ENCODE assay signal across 1 cellular context in the genomic region with DNA sequence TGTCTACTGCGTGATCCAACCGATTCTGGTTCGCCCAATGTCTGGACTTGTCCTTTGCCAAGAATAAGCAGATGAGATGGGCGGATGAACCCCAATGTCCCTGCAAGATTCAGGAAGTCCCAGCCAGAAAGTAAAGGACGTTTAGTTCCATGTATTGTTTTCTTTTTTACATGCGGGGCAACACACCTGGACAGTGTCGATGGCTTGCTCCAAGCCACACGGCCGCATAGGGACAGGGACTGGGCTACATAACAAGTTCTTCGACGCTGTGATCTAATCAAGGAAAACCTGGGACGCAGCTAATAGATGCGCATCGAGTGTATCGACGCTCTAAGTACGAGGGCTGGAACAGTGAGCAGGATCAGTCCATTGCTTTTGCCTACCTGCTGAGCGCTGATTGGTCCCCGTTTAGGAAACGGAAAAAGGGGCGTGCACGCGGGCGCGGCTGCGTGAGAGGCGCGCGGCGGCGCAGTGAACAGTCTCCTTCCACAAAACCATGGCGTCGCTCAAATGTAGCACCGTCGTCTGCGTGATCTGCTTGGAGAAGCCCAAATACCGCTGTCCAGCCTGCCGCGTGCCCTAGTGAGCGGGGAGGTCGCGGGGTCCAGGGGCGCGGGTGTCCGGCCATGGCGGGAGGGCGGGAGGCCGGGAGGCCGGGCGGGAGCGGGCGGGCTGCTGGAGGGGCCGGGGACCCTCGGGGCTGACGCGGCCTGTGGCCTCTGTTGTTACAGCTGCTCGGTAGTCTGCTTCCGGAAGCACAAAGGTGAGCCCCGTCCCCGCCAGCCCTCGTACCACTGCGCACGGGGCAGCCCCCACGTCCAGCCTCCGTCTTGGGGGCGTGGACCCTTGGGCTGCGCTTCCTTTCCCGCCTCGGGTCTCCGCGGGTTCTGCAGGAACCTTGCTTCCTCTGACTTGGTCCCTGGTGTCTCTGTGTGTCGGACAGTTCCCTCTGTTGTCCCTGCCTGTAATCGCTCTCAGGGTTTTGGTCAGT.
A peak's percentile ranks its signal among the peaks of the same experiment; 100 is the strongest.
TF ChIP-seq lines count a peak whose summit lies in the region.

Gene ZNHIT3 (plus strand): TSS at position 478 of the 991 bp plus-strand sequence. CDS start 19 bp downstream, at position 497.

TF ChIP-seq in K562, 482 proteins besides CTCF, POLR2A, EP300 and RAD21 (continued from another document and continues in another):
- peak; percentile 74 for TF ChIP-seq HCFC1 (IDR thresholded peaks at IDR 0.05; ENCODE audit: low read depth, low read length)
- no peak for TF ChIP-seq LEF1 (IDR thresholded peaks at IDR 0.05)
- TF ChIP-seq HDGF (IDR thresholded peaks at IDR 0.05): no peak
- TF ChIP-seq, protein P1, sequence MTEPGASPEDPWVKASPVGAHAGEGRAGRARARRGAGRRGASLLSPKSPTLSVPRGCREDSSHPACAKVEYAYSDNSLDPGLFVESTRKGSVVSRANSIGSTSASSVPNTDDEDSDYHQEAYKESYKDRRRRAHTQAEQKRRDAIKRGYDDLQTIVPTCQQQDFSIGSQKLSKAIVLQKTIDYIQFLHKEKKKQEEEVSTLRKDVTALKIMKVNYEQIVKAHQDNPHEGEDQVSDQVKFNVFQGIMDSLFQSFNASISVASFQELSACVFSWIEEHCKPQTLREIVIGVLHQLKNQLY (CRISPR knock-in tag; conservative IDR thresholded peaks at IDR 0.05): no peak
- TF ChIP-seq STAT5B (CRISPR knock-in tag; IDR thresholded peaks at IDR 0.05): no peak
- peak; percentile 53 for TF ChIP-seq NFYB (IDR thresholded peaks at IDR 0.05; ENCODE audit: extremely low read depth, insufficient read length)
- peak; percentile 96 for TF ChIP-seq L3MBTL2 (IDR thresholded peaks at IDR 0.05)
- TF ChIP-seq ZFX (CRISPR knock-in tag; IDR thresholded peaks at IDR 0.05): peak; percentile 33; the same call in 1 of the 2 replicates
- TF ChIP-seq EP400 (IDR thresholded peaks at IDR 0.05): peak; percentile 65
- no peak for TF ChIP-seq RBM39 (optimal IDR thresholded peaks at IDR 0.05; ENCODE audit: low read depth, low read length)
- no peak for TF ChIP-seq PTTG1 (tag; IDR thresholded peaks at IDR 0.05; ENCODE audit: low read depth)
- no peak for TF ChIP-seq SMAD4 (CRISPR knock-in tag; conservative IDR thresholded peaks at IDR 0.05)
- TF ChIP-seq IRF1 (CRISPR knock-in tag; IDR thresholded peaks at IDR 0.05; ENCODE audit: borderline replicate concordance): no peak
- no peak for TF ChIP-seq BRF2 (IDR thresholded peaks at IDR 0.05; ENCODE audit: borderline replicate concordance, insufficient read depth, insufficient read length)
- 0 out of 2 replicates have a peak, but pooled peaks have one; percentile 42 for TF ChIP-seq NFATC3 (IDR thresholded peaks at IDR 0.05)
- TF ChIP-seq JUNB (CRISPR knock-in tag; conservative IDR thresholded peaks at IDR 0.05): no peak
- TF ChIP-seq, protein P2, sequence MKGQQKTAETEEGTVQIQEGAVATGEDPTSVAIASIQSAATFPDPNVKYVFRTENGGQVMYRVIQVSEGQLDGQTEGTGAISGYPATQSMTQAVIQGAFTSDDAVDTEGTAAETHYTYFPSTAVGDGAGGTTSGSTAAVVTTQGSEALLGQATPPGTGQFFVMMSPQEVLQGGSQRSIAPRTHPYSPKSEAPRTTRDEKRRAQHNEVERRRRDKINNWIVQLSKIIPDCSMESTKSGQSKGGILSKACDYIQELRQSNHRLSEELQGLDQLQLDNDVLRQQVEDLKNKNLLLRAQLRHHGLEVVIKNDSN (CRISPR knock-in tag; IDR thresholded peaks at IDR 0.05): no peak
- peak; percentile 57; the same call in 1 of the 2 replicates for TF ChIP-seq POLR2AphosphoS5 (IDR thresholded peaks at IDR 0.05; ENCODE audit: control insufficient read depth, insufficient read depth, low read depth, low read length)
- no peak for TF ChIP-seq ZNF146 (CRISPR knock-in tag; IDR thresholded peaks at IDR 0.05; ENCODE audit: unreplicated experiment)
- TF ChIP-seq, protein P3, sequence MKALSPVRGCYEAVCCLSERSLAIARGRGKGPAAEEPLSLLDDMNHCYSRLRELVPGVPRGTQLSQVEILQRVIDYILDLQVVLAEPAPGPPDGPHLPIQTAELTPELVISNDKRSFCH (CRISPR knock-in tag; IDR thresholded peaks at IDR 0.05): no peak
- TF ChIP-seq, protein P3 (tag; IDR thresholded peaks at IDR 0.05): no peak
- TF ChIP-seq TRIM24 (IDR thresholded peaks at IDR 0.05): no peak
- peak; percentile 26 for TF ChIP-seq SMAD1 (IDR thresholded peaks at IDR 0.05; ENCODE audit: low read depth, low read length, partially characterized antibody)
- TF ChIP-seq SAP30 (IDR thresholded peaks at IDR 0.05; ENCODE audit: borderline replicate concordance, insufficient read depth, low read depth, low read length, poor library complexity, severe bottlenecking): no peak
- TF ChIP-seq, protein P4, sequence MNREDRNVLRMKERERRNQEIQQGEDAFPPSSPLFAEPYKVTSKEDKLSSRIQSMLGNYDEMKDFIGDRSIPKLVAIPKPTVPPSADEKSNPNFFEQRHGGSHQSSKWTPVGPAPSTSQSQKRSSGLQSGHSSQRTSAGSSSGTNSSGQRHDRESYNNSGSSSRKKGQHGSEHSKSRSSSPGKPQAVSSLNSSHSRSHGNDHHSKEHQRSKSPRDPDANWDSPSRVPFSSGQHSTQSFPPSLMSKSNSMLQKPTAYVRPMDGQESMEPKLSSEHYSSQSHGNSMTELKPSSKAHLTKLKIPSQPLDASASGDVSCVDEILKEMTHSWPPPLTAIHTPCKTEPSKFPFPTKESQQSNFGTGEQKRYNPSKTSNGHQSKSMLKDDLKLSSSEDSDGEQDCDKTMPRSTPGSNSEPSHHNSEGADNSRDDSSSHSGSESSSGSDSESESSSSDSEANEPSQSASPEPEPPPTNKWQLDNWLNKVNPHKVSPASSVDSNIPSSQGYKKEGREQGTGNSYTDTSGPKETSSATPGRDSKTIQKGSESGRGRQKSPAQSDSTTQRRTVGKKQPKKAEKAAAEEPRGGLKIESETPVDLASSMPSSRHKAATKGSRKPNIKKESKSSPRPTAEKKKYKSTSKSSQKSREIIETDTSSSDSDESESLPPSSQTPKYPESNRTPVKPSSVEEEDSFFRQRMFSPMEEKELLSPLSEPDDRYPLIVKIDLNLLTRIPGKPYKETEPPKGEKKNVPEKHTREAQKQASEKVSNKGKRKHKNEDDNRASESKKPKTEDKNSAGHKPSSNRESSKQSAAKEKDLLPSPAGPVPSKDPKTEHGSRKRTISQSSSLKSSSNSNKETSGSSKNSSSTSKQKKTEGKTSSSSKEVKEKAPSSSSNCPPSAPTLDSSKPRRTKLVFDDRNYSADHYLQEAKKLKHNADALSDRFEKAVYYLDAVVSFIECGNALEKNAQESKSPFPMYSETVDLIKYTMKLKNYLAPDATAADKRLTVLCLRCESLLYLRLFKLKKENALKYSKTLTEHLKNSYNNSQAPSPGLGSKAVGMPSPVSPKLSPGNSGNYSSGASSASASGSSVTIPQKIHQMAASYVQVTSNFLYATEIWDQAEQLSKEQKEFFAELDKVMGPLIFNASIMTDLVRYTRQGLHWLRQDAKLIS (CRISPR knock-in tag; IDR thresholded peaks at IDR 0.05): no peak
- no peak for TF ChIP-seq ZNF707 (CRISPR knock-in tag; conservative IDR thresholded peaks at IDR 0.05)
- TF ChIP-seq MAZ (CRISPR knock-in tag; conservative IDR thresholded peaks at IDR 0.05 in 1 of 2, IDR thresholded peaks at IDR 0.05 in 1 of 2): no peak
- no peak for TF ChIP-seq ZNF217 (CRISPR knock-in tag; IDR thresholded peaks at IDR 0.05)
- TF ChIP-seq ZNF699 (CRISPR knock-in tag; IDR thresholded peaks at IDR 0.05; ENCODE audit: insufficient replicate concordance): no peak
- TF ChIP-seq BHLHE40 (IDR thresholded peaks at IDR 0.05; ENCODE audit: low read length): no peak
- no peak for TF ChIP-seq CHD2 (IDR thresholded peaks at IDR 0.05; ENCODE audit: low read depth, low read length)
- no peak for TF ChIP-seq HINFP (tag; conservative IDR thresholded peaks at IDR 0.05; ENCODE audit: low read depth)
- TF ChIP-seq COPS2 (conservative IDR thresholded peaks at IDR 0.05): no peak
- peak; percentile 76 for TF ChIP-seq ETS1 (conservative IDR thresholded peaks at IDR 0.05; ENCODE audit: control insufficient read depth, low read depth, low read length)
- TF ChIP-seq, protein P5, sequence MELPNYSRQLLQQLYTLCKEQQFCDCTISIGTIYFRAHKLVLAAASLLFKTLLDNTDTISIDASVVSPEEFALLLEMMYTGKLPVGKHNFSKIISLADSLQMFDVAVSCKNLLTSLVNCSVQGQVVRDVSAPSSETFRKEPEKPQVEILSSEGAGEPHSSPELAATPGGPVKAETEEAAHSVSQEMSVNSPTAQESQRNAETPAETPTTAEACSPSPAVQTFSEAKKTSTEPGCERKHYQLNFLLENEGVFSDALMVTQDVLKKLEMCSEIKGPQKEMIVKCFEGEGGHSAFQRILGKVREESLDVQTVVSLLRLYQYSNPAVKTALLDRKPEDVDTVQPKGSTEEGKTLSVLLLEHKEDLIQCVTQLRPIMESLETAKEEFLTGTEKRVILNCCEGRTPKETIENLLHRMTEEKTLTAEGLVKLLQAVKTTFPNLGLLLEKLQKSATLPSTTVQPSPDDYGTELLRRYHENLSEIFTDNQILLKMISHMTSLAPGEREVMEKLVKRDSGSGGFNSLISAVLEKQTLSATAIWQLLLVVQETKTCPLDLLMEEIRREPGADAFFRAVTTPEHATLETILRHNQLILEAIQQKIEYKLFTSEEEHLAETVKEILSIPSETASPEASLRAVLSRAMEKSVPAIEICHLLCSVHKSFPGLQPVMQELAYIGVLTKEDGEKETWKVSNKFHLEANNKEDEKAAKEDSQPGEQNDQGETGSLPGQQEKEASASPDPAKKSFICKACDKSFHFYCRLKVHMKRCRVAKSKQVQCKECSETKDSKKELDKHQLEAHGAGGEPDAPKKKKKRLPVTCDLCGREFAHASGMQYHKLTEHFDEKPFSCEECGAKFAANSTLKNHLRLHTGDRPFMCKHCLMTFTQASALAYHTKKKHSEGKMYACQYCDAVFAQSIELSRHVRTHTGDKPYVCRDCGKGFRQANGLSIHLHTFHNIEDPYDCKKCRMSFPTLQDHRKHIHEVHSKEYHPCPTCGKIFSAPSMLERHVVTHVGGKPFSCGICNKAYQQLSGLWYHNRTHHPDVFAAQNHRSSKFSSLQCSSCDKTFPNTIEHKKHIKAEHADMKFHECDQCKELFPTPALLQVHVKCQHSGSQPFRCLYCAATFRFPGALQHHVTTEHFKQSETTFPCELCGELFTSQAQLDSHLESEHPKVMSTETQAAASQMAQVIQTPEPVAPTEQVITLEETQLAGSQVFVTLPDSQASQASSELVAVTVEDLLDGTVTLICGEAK (IDR thresholded peaks at IDR 0.05): peak; percentile 23; the same call in 1 of the 2 replicates
- TF ChIP-seq, protein P5 (CRISPR knock-in tag; IDR thresholded peaks at IDR 0.05): no peak
- TF ChIP-seq ZNF311 (CRISPR knock-in tag; IDR thresholded peaks at IDR 0.05): no peak
